11 cellular contexts compared by ENCODE assay signal in the genomic region with DNA sequence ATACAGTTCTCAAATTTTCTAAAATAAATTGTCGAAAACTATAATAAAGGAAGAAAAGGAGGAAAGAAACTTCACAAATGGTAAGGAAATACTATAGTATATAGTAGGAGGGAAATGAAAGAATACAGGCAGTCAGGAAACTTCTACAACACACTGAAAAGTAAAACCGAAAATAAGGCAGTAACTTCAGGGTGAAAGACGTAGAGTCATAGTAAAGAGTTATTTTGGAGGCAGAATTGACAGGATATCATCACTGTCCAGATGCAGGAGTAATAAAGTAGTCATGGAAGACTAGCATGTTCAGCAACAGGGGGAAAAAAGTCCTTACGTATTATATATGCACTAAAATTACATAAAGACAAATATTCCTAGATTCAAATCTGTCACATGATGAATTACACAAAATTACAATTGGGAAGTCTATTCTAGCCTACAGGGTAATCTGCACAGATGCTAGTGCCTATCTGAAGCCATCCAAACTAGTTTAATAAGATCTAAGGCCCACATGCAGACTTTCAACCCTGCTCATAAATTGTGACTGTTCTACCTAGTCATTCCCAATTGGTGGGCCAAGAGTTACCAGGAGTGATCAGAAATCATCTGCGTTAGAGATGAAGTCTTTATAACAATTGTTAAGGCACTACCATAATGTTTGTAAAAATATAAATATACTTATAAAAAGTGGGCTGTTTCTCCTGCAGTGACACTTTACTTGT. TPM values are rescaled to one million over a fixed set of nuclear protein-coding genes. Genes with fewer than 3 reads are reported as not detected.
DNase-seq lines count a peak whose midpoint lies in the region; ATAC-seq and TF ChIP-seq lines count a peak whose summit lies in the region.
"Had no signal": no experiment of that assay in that cellular context is flagged by ENCODE, and none has a peak within 500 bp of the region (broad histone marks: within the 10 kb centered on the region; RNA-seq: fewer than 3 reads in every experiment).

No MANE protein-coding gene starts in this region.

- H3K36me3 ChIP-seq in body of pancreas (replicated peaks in 1 of 2; ENCODE audit: insufficient read depth in 1 of 2, low read depth in 2 of 2) = no peaks in the 10 kb centered on the region

- TF ChIP-seq CTCF in body of pancreas (IDR thresholded peaks at IDR 0.05) (no peak), omental fat pad (IDR thresholded peaks at IDR 0.05) (no peak)

- H3K4me3 Mint-ChIP-seq in memory B cell = peak overlapping the region; percentile 33
- H3K4me3 Mint-ChIP-seq: endodermal cell had no signal

- H3K36me3 Mint-ChIP-seq in memory B cell = peaks cover 5% of the 10 kb centered on the region

- H3K4me1 ChIP-seq in body of pancreas = peaks cover 14% of the 10 kb centered on the region

- peaks cover 19% of the 10 kb centered on the region for H3K4me1 Mint-ChIP-seq in memory B cell

- TF ChIP-seq POLR2A in body of pancreas (IDR thresholded peaks at IDR 0.05) = no peak

- H3K9me3 ChIP-seq in body of pancreas = no peaks in the 10 kb centered on the region

- no peaks in the 10 kb centered on the region for H3K27me3 ChIP-seq in body of pancreas

- H3K9me3 Mint-ChIP-seq in memory B cell = peaks cover 2% of the 10 kb centered on the region

- no peak overlapping the region for H3K27ac ChIP-seq in body of pancreas

- H3K4me3 ChIP-seq in body of pancreas = no peak overlapping the region

- peak overlapping the region; percentile 32 for H3K27ac Mint-ChIP-seq in memory B cell
- H3K27ac Mint-ChIP-seq: endodermal cell had no signal

- no peak for DNase-seq in memory B cell (ENCODE audit: low spot score in 2 of 2)
- no peak for DNase-seq in globus pallidus (ENCODE audit: low spot score)
- no peak for DNase-seq in germinal center (ENCODE audit: low spot score)
- no peak for DNase-seq in body of pancreas
- no peak for DNase-seq in omental fat pad (ENCODE audit: low spot score)
- DNase-seq: endodermal cell, NCI-H1417, posterior cingulate gyrus had no signal

- 75 to 87% methylated on average over 5 of the region's 5 CpGs for WGBS in body of pancreas, 2 donors

- ATAC-seq in GM18858 (IDR thresholded peaks at IDR 0.05; ENCODE audit: unreplicated experiment) = peak; percentile 63
- peak; percentile 80 for ATAC-seq in GM21619 (IDR thresholded peaks at IDR 0.05; ENCODE audit: unreplicated experiment)
- ATAC-seq in HG03565 (IDR thresholded peaks at IDR 0.05; ENCODE audit: unreplicated experiment) = peak; percentile 76
- ATAC-seq in memory B cell (ENCODE audit: low read depth) = peak; percentile 68
- ATAC-seq in body of pancreas = no peak
- ATAC-seq in omental fat pad (ENCODE audit: low FRiP score) = no peak

- H3K27me3 Mint-ChIP-seq in memory B cell = no peaks in the 10 kb centered on the region

- intact Hi-C loops in body of pancreas (cut with DNase I) = no loop called here

RNA-seq across cellular contexts. Expression of a gene that starts 14.0 kb away (rescaled TPM):
- total RNA-seq in body of pancreas (10 to 100 TPM; 67.2 to 68.6 TPM), omental fat pad (100 to 1,000 TPM in 1 of 4 donors, 10 to 100 TPM in 3; 61.6 to 144 (median 75.8) TPM)

RNA-seq across cellular contexts. Expression of a gene that starts 20.6 kb away (rescaled TPM):
- total RNA-seq in body of pancreas (1 to 10 TPM; 1.6 to 2.1 TPM), omental fat pad (under 1 TPM in 2 of 4 donors, not detected in 2; 0.09 to 0.60 TPM)
- total RNA-seq: endodermal cell had no signal

Comparison
In these comparisons a context has a peak if more than half of its experiments do, and no peak if none do; other contexts are left out.
1. ATAC-seq: peak in GM18858 (single experiment), GM21619 (single experiment), HG03565 (single experiment) and memory B cell (single experiment); none in body of pancreas (single experiment) and omental fat pad (single experiment).